Comparison of ENCODE assay signal across 1 cellular context in genomic region chr18:58257461-58257860, GRCh38.
TF ChIP-seq lines count a peak whose summit lies in the region.

No MANE protein-coding gene starts in this region.

TF ChIP-seq in K562, 482 proteins besides CTCF, POLR2A, EP300 and RAD21 (continued from another document):
- TF ChIP-seq ZNF592 (IDR thresholded peaks at IDR 0.05) (peak; percentile 38), MTA2 (IDR thresholded peaks at IDR 0.05; ENCODE audit: low read depth) (no peak), ZNF668 (CRISPR knock-in tag; IDR thresholded peaks at IDR 0.05) (no peak), ZNF316 (IDR thresholded peaks at IDR 0.05) (peak; percentile 95)
